ENCODE assay signal across 12 cellular contexts in the genomic region with DNA sequence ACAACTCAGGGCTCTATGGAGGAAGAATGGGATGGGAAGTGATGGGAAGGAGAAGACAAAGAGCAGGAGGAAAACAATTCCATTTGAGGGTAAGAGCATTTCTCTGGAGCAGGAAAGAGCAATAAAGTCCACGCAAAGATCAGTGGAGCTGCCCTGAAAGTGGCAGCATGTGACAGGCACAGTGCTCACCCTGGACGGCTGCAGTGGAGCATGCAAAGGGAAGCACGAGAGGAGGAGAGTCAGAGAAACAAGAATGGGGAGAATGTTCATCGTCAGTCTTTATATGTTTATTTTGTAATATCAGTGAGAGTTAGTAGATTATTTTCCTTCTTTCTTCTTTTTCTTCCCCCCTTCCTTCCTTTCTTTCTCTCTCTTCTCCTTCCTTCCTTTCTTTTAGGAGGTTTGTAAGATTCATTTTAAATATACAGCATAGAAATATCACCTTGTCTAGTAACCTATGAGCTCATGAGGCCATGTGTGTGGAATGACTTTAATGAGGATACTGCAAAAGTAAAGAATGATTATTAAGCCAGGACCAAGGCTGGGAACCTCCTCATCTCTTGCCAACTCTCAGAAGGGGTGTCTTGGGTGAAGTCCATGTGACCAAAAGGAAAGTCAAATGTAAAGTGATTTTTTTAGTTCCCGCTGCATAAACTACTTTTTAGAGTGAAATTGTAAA.
DNase-seq lines count a peak whose midpoint lies in the region; ATAC-seq, FAIRE-seq and TF ChIP-seq lines count a peak whose summit lies in the region.
"Had no signal": no experiment of that assay in that cellular context is flagged by ENCODE, and none has a peak within 500 bp of the region (broad histone marks: within the 10 kb centered on the region; RNA-seq: fewer than 3 reads in every experiment).

No MANE protein-coding gene starts in this region.

- no peak overlapping the region for H3K9ac ChIP-seq in keratinocyte (ENCODE audit: control insufficient read depth, extremely low read depth, insufficient read depth, low read length)
- peak overlapping the region; percentile 32 for H3K9ac ChIP-seq in smooth muscle cell (ENCODE audit: low read depth)

- peak; percentile 23 for FAIRE-seq in keratinocyte (lab: Jason Lieb, UNC)
- FAIRE-seq: islet of Langerhans had no signal

- no peak for TF ChIP-seq CTCF in keratinocyte (optimal IDR thresholded peaks at IDR 0.05 in 1 of 3, IDR thresholded peaks at IDR 0.05 in 1 of 3, conservative IDR thresholded peaks at IDR 0.05 in 1 of 3; ENCODE audit: extremely low read depth in 1 of 3, insufficient read depth in 2 of 3, low read length in 3 of 3)
- no peak for TF ChIP-seq CTCF in smooth muscle cell (IDR thresholded peaks at IDR 0.05; ENCODE audit: borderline replicate concordance, insufficient read depth, poor library complexity, severe bottlenecking)

- 27% methylated on average over 5 of the region's 5 CpGs for WGBS in smooth muscle cell (ENCODE audit: low lambda C conversion rate)

- H3K27me3 ChIP-seq in keratinocyte (ENCODE audit: control insufficient read depth, extremely low read depth, insufficient read depth, low read length), result no peaks in the 10 kb centered on the region
- no peaks in the 10 kb centered on the region for H3K27me3 ChIP-seq in smooth muscle cell (ENCODE audit: low read depth)

- H3K9me1 ChIP-seq in keratinocyte (ENCODE audit: control insufficient read depth, extremely low read depth, insufficient read depth, low read length), result no peaks in the 10 kb centered on the region

- dilution Hi-C loops in keratinocyte (cut with MboI; ENCODE audit: extremely low pct_ligation_motif_present, low sequenced_read_pairs), result no loop called here

- peaks cover 29% of the 10 kb centered on the region for H3F3A ChIP-seq in smooth muscle cell (ENCODE audit: low read depth)

- H2AFZ ChIP-seq in keratinocyte (ENCODE audit: control insufficient read depth, low read length) (no peak overlapping the region), smooth muscle cell (ENCODE audit: low read depth) (no peak overlapping the region)

- no peak for ATAC-seq in HG03442 (IDR thresholded peaks at IDR 0.05; ENCODE audit: unreplicated experiment)

- H3K36me3 ChIP-seq in keratinocyte (ENCODE audit: control insufficient read depth in 2 of 2, extremely low read depth in 1 of 2, insufficient read depth in 2 of 2, low read length in 2 of 2) (no peaks in the 10 kb centered on the region), smooth muscle cell (ENCODE audit: low read depth) (no peaks in the 10 kb centered on the region)

- peaks cover 9% of the 10 kb centered on the region for H3K9me3 ChIP-seq in keratinocyte (ENCODE audit: control insufficient read depth, low read depth, low read length)
- no peaks in the 10 kb centered on the region for H3K9me3 ChIP-seq in smooth muscle cell (replicated peaks; ENCODE audit: low read depth)

- H3K4me2 ChIP-seq in keratinocyte (ENCODE audit: control insufficient read depth, extremely low read depth, insufficient read depth, low read depth, low read length) (peak overlapping the region; percentile 54), smooth muscle cell (peak overlapping the region; percentile 44)

- H3K79me2 ChIP-seq in keratinocyte (ENCODE audit: control insufficient read depth, insufficient read depth, low read length) (no peaks in the 10 kb centered on the region), smooth muscle cell (ENCODE audit: low read depth) (no peaks in the 10 kb centered on the region)

- H4K20me1 ChIP-seq in keratinocyte (ENCODE audit: control insufficient read depth, extremely low read depth, insufficient read depth, low read length), result no peaks in the 10 kb centered on the region
- no peaks in the 10 kb centered on the region for H4K20me1 ChIP-seq in smooth muscle cell (ENCODE audit: low read depth)

- H3K4me1 ChIP-seq in keratinocyte (ENCODE audit: control insufficient read depth, extremely low read depth, insufficient read depth, low read length) (peaks cover 21% of the 10 kb centered on the region), smooth muscle cell (ENCODE audit: low read depth) (peaks cover 23% of the 10 kb centered on the region)

- H3K27ac ChIP-seq in keratinocyte (ENCODE audit: control insufficient read depth, insufficient read depth, low read length), result peak overlapping the region; percentile 33
- peak overlapping the region; percentile 93 for H3K27ac ChIP-seq in smooth muscle cell (ENCODE audit: low read depth)
- no peak overlapping the region for H3K27ac ChIP-seq in substantia nigra (ENCODE audit: low read depth, low read length, poor library complexity, severe bottlenecking)

- peak; percentile 42 for DNase-seq in HCEC 1CT
- peak; percentile 20 for DNase-seq in amniotic epithelial cell (ENCODE audit: low read depth)
- no peak for DNase-seq in keratinocyte (ENCODE audit: low read depth, low spot score)
- DNase-seq in smooth muscle cell (lab: John Stamatoyannopoulos, UW; ENCODE audit: unreplicated experiment), result no peak
- DNase-seq in substantia nigra (lab: John Stamatoyannopoulos, UW), result no peak
- no peak for DNase-seq in pons (ENCODE audit: low spot score)
- DNase-seq: Calu3; KBM-7; NCI-H2029; stimulated activated CD4-positive, alpha-beta T cell treated with anti-CD3 and anti-CD28 coated beads, Interleukin-2, amount 100 ng/mL, for 48 hours had no signal

- H3K4me3 ChIP-seq in keratinocyte (ENCODE audit: control insufficient read depth in 2 of 3, extremely low read depth in 1 of 3, insufficient read depth in 2 of 3, low read depth in 1 of 3, low read length in 3 of 3), result no peak overlapping the region
- no peak overlapping the region for H3K4me3 ChIP-seq in smooth muscle cell

Comparison
In these comparisons a context has a peak if more than half of its experiments do, and no peak if none do; other contexts are left out.
1. DNase-seq: peak in HCEC 1CT (single experiment) and amniotic epithelial cell (single experiment); none in keratinocyte (single experiment), smooth muscle cell (single experiment), substantia nigra (0 of 49) and pons (single experiment).